ENCODE assay signal across 1 cellular context in the genomic region with DNA sequence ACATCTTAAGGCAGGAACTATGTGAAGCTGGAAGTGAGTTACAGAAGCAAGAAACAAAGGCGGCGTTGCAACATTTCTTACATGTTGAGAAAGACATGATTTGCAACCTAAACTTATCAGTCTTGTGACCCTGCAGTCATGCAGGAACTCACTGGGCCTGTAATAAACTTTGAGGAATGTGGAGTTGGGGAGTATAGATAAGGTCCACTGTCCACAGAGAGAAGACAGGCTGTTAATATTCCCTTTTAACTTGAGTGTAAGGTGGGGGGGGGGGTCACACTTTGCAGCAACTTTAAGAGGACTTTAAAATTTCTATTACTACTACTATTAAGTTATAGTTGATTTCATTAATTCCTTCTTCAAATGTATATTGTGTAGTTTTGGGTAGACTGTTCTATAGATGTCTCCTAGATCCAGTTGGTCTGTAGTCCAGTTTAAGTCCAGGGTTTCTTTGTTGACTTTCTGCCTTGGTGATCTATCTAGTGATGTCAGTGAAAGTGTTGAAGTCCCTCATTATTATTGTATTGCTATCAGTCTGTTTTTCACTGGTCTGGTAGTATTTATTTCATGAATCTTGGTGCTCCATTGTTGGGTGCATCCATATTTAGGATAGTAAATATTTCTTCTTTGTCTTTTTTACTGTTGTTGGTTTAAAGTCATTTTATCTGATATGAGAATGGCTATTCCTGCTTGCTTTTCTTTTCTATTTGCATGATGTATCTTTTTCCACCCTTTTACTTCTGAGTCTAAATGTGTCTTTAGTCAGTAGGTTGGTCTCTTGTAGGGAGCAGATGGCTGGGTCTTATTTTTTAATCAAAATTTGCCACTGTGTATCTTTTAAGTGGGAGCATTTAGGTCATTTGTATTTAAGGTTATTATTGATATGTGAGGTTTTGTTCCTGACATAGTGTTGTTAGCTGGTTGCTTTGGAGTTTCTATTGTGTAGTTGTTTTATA.
TF ChIP-seq lines count a peak whose summit lies in the region.

No MANE protein-coding gene starts in this region.

TF ChIP-seq in K562, 482 proteins besides CTCF, POLR2A, EP300 and RAD21 (continued from another document and continues in another):
- TF ChIP-seq ARID2 (IDR thresholded peaks at IDR 0.05) = no peak
- TF ChIP-seq ELF4 (CRISPR knock-in tag; IDR thresholded peaks at IDR 0.05) = peak; percentile 67; the same call in 1 of the 2 replicates
- no peak for TF ChIP-seq MGA (IDR thresholded peaks at IDR 0.05)
- TF ChIP-seq, protein P1, sequence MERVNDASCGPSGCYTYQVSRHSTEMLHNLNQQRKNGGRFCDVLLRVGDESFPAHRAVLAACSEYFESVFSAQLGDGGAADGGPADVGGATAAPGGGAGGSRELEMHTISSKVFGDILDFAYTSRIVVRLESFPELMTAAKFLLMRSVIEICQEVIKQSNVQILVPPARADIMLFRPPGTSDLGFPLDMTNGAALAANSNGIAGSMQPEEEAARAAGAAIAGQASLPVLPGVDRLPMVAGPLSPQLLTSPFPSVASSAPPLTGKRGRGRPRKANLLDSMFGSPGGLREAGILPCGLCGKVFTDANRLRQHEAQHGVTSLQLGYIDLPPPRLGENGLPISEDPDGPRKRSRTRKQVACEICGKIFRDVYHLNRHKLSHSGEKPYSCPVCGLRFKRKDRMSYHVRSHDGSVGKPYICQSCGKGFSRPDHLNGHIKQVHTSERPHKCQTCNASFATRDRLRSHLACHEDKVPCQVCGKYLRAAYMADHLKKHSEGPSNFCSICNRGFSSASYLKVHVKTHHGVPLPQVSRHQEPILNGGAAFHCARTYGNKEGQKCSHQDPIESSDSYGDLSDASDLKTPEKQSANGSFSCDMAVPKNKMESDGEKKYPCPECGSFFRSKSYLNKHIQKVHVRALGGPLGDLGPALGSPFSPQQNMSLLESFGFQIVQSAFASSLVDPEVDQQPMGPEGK (CRISPR knock-in tag; IDR thresholded peaks at IDR 0.05; ENCODE audit: borderline replicate concordance) = no peak
- TF ChIP-seq HDAC1 (IDR thresholded peaks at IDR 0.05) = no peak; a peak in 1 of 4 replicates
- no peak for TF ChIP-seq ZNF174 (CRISPR knock-in tag; IDR thresholded peaks at IDR 0.05)
- TF ChIP-seq FUS (optimal IDR thresholded peaks at IDR 0.05; ENCODE audit: low read depth, low read length) = no peak
- no peak for TF ChIP-seq ZBTB12 (CRISPR knock-in tag; IDR thresholded peaks at IDR 0.05)
- peak; percentile 83 for TF ChIP-seq NCOR1 (IDR thresholded peaks at IDR 0.05)
- TF ChIP-seq ELF2 (CRISPR knock-in tag; IDR thresholded peaks at IDR 0.05) = no peak
- no peak for TF ChIP-seq PHB2 (IDR thresholded peaks at IDR 0.05; ENCODE audit: low read depth)
- TF ChIP-seq NCOA6 (IDR thresholded peaks at IDR 0.05) = no peak; the same call in 1 of the 2 replicates
- TF ChIP-seq ETV5 (CRISPR knock-in tag; IDR thresholded peaks at IDR 0.05; ENCODE audit: low read depth) = no peak
- TF ChIP-seq E2F3 (CRISPR knock-in tag; IDR thresholded peaks at IDR 0.05) = no peak
- no peak for TF ChIP-seq TCF7 (IDR thresholded peaks at IDR 0.05; ENCODE audit: borderline replicate concordance)
- no peak for TF ChIP-seq MCM3 (IDR thresholded peaks at IDR 0.05)
- TF ChIP-seq STAT6 (CRISPR knock-in tag; IDR thresholded peaks at IDR 0.05) = no peak
- TF ChIP-seq MTA1 (IDR thresholded peaks at IDR 0.05; ENCODE audit: borderline replicate concordance) = no peak
- no peak for TF ChIP-seq ZBTB2 (IDR thresholded peaks at IDR 0.05)
- no peak for TF ChIP-seq THRAP3 (IDR thresholded peaks at IDR 0.05; ENCODE audit: borderline replicate concordance)
- no peak for TF ChIP-seq MXD1 (CRISPR knock-in tag; IDR thresholded peaks at IDR 0.05; ENCODE audit: borderline replicate concordance, poor library complexity, severe bottlenecking)
- peak; percentile 98 for TF ChIP-seq LEF1 (IDR thresholded peaks at IDR 0.05)
- TF ChIP-seq, protein P2, sequence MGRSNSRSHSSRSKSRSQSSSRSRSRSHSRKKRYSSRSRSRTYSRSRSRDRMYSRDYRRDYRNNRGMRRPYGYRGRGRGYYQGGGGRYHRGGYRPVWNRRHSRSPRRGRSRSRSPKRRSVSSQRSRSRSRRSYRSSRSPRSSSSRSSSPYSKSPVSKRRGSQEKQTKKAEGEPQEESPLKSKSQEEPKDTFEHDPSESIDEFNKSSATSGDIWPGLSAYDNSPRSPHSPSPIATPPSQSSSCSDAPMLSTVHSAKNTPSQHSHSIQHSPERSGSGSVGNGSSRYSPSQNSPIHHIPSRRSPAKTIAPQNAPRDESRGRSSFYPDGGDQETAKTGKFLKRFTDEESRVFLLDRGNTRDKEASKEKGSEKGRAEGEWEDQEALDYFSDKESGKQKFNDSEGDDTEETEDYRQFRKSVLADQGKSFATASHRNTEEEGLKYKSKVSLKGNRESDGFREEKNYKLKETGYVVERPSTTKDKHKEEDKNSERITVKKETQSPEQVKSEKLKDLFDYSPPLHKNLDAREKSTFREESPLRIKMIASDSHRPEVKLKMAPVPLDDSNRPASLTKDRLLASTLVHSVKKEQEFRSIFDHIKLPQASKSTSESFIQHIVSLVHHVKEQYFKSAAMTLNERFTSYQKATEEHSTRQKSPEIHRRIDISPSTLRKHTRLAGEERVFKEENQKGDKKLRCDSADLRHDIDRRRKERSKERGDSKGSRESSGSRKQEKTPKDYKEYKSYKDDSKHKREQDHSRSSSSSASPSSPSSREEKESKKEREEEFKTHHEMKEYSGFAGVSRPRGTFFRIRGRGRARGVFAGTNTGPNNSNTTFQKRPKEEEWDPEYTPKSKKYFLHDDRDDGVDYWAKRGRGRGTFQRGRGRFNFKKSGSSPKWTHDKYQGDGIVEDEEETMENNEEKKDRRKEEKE (IDR thresholded peaks at IDR 0.05; ENCODE audit: borderline replicate concordance in 1 of 2, control insufficient read depth in 1 of 2, low read depth in 2 of 2, low read length in 1 of 2) = no peak
- TF ChIP-seq, protein P3, sequence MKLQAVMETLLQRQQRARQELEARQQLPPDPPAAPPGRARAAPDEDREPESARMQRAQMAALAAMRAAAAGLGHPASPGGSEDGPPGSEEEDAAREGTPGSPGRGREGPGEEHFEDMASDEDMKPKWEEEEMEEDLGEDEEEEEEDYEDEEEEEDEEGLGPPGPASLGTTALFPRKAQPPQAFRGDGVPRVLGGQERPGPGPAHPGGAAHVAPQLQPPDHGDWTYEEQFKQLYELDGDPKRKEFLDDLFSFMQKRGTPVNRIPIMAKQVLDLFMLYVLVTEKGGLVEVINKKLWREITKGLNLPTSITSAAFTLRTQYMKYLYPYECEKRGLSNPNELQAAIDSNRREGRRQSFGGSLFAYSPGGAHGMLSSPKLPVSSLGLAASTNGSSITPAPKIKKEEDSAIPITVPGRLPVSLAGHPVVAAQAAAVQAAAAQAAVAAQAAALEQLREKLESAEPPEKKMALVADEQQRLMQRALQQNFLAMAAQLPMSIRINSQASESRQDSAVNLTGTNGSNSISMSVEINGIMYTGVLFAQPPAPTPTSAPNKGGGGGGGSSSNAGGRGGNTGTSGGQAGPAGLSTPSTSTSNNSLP (IDR thresholded peaks at IDR 0.05; ENCODE audit: borderline replicate concordance, low read depth, low read length) = no peak
